Comparison of ENCODE assay signal across 9 cellular contexts in the genomic region with DNA sequence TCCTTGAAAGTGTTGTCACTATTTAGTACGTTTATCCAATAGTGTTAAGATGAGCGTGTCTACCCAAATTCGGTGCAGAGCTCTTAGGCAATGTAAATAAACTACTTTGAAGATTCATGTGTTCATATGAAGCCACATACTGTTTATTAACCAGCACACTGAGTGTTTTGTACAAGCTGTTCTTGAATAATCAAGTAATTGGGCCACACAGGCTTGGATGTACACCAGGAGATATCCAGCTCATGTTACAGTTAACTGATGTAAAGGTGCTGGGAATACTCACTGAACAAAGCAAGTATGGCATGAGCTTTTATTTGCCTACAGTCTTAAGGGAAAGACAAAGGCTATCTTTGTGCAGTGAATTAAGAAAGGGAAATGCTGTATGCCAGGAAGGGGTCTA. TPM values are rescaled to one million over a fixed set of nuclear protein-coding genes. Genes with fewer than 3 reads are reported as not detected.
A peak's percentile ranks its signal among the peaks of the same experiment; 100 is the strongest.
DNase-seq lines count a peak whose midpoint lies in the region; ATAC-seq, FAIRE-seq and TF ChIP-seq lines count a peak whose summit lies in the region.
"Had no signal": no experiment of that assay in that cellular context is flagged by ENCODE, and none has a peak within 500 bp of the region (broad histone marks: within the 10 kb centered on the region; RNA-seq: fewer than 3 reads in every experiment).

No MANE protein-coding gene starts in this region.

- no peaks in the 10 kb centered on the region for H3K9me3 Mint-ChIP-seq in stimulated activated naive CD8-positive, alpha-beta T cell treated with anti-CD3 and anti-CD28 coated beads, Interleukin-15, Interleukin-2, amounts not matched to agents 100 ng/mL and 50 ng/mL, for 24 hours
- no peaks in the 10 kb centered on the region for H3K9me3 Mint-ChIP-seq in activated naive CD8-positive, alpha-beta T cell treated with anti-CD3 and anti-CD28 coated beads, Interleukin-2, amount 10 ng/mL, durations not matched to agents 7 days and 5 days
- H3K9me3 Mint-ChIP-seq: central memory CD8-positive, alpha-beta T cell had no signal

- 2% methylated on average over 3 of the region's 3 CpGs for WGBS in HepG2 (ENCODE audit: low lambda C conversion rate)
- WGBS in transverse colon (ENCODE audit: low coverage in 1 of 2), 2 donors: 72 to 76% methylated on average over 3 of the region's 3 CpGs

- H3K9me3 ChIP-seq in HepG2 (ENCODE audit: low read length) (no peaks in the 10 kb centered on the region), transverse colon (no peaks in the 10 kb centered on the region)

- no peak overlapping the region for H3K4me3 Mint-ChIP-seq in stimulated activated naive CD8-positive, alpha-beta T cell treated with anti-CD3 and anti-CD28 coated beads, Interleukin-15, Interleukin-2, amounts not matched to agents 100 ng/mL and 50 ng/mL, for 24 hours
- peak overlapping the region; percentile 93 for H3K4me3 Mint-ChIP-seq in activated naive CD8-positive, alpha-beta T cell treated with anti-CD3 and anti-CD28 coated beads, Interleukin-2, amount 10 ng/mL, durations not matched to agents 7 days and 5 days
- H3K4me3 Mint-ChIP-seq: central memory CD8-positive, alpha-beta T cell had no signal

- BruUV-seq in HepG2 (replicated peaks; lab: Mats Ljungman, UMichigan): TSS peak; percentile 100

- peaks cover 43% of the 10 kb centered on the region for H3K4me1 ChIP-seq in HepG2 (ENCODE audit: insufficient read depth, low read length)
- peaks cover 9 to 33% (median 15%) of the 10 kb centered on the region in 4 donors for H3K4me1 ChIP-seq in transverse colon

- H3K27me3 Mint-ChIP-seq in stimulated activated naive CD8-positive, alpha-beta T cell treated with anti-CD3 and anti-CD28 coated beads, Interleukin-15, Interleukin-2, amounts not matched to agents 100 ng/mL and 50 ng/mL, for 24 hours: peaks cover 4% of the 10 kb centered on the region
- peaks cover 4% of the 10 kb centered on the region for H3K27me3 Mint-ChIP-seq in activated naive CD8-positive, alpha-beta T cell treated with anti-CD3 and anti-CD28 coated beads, Interleukin-2, amount 10 ng/mL, durations not matched to agents 7 days and 5 days
- H3K27me3 Mint-ChIP-seq: central memory CD8-positive, alpha-beta T cell had no signal

- DNase-seq in stimulated activated naive CD8-positive, alpha-beta T cell treated with anti-CD3 and anti-CD28 coated beads, Interleukin-15, Interleukin-2, amounts not matched to agents 100 U/mL and 50 U/mL, for 24 hours: no peak
- no peak for DNase-seq in activated naive CD8-positive, alpha-beta T cell treated with anti-CD3 and anti-CD28 coated beads, Interleukin-2, amount 10 ng/mL, durations not matched to agents 7 days and 5 days
- DNase-seq in HepG2 (ENCODE audit: low spot score) (peak; percentile 63), transverse colon (no peak), GM20000 (ENCODE audit: low spot score) (no peak), iPS-NIHi11 (ENCODE audit: low spot score) (no peak)

- intact Hi-C loops in HepG2 (cut with micrococcal nuclease; ENCODE audit: unreplicated experiment): no loop called here
- intact Hi-C loops in transverse colon (cut with DNase I; ENCODE audit: low total_unique reads): no loop called here

- H3K4me2 ChIP-seq in HepG2 (ENCODE audit: low read depth, low read length): peak overlapping the region; percentile 82

- TF ChIP-seq POLR2A in HepG2 (IDR thresholded peaks at IDR 0.05; ENCODE audit: insufficient read depth in 1 of 2, low read depth in 2 of 2, low read length in 2 of 2): no peak
- no peak for TF ChIP-seq POLR2A in transverse colon (IDR thresholded peaks at IDR 0.05)

- H3K4me3 ChIP-seq in HepG2 (replicated peaks in 1 of 3; ENCODE audit: insufficient read depth in 1 of 3, low read depth in 2 of 3, low read length in 3 of 3): peak overlapping the region; percentile 65 to 92 (median 83); a peak in 5 of 6 replicates
- peak overlapping the region in 3 of 4 donors; percentile 65 to 81 (median 67) for H3K4me3 ChIP-seq in transverse colon

- no peak for TF ChIP-seq RAD21 in HepG2 (CRISPR knock-in tag; IDR thresholded peaks at IDR 0.05)

- no peaks in the 10 kb centered on the region; a peak in 1 of 5 replicates for H3K27me3 ChIP-seq in HepG2 (ENCODE audit: control insufficient read depth in 1 of 2, insufficient read depth in 2 of 2, low read length in 2 of 2)
- H3K27me3 ChIP-seq in transverse colon: peaks cover 3% of the 10 kb centered on the region

- CTCF ChIA-PET in HepG2 (lab: Yijun Ruan, JAX; ENCODE audit: low intra/inter-chr PET ratio, low total read pairs): no interaction called here

- peaks cover 0 to 1% of the 10 kb centered on the region in 2 experiments; a peak in 1 of 5 replicates for H3K36me3 ChIP-seq in HepG2 (replicated peaks in 1 of 2; ENCODE audit: control insufficient read depth in 1 of 2, insufficient read depth in 2 of 2, low read length in 2 of 2)
- H3K36me3 ChIP-seq in transverse colon: no peaks in the 10 kb centered on the region

- TF ChIP-seq EP300 in HepG2 (IDR thresholded peaks at IDR 0.05; ENCODE audit: low read depth in 2 of 2, low read length in 2 of 2): no peak
- TF ChIP-seq EP300 in HepG2 (CRISPR knock-in tag; IDR thresholded peaks at IDR 0.05; ENCODE audit: borderline replicate concordance): no peak
- TF ChIP-seq EP300 in transverse colon (IDR thresholded peaks at IDR 0.05; ENCODE audit: low read depth): no peak

- peak overlapping the region; percentile 97 for H3K27ac Mint-ChIP-seq in stimulated activated naive CD8-positive, alpha-beta T cell treated with anti-CD3 and anti-CD28 coated beads, Interleukin-15, Interleukin-2, amounts not matched to agents 100 ng/mL and 50 ng/mL, for 24 hours
- peak overlapping the region; percentile 98 for H3K27ac Mint-ChIP-seq in activated naive CD8-positive, alpha-beta T cell treated with anti-CD3 and anti-CD28 coated beads, Interleukin-2, amount 10 ng/mL, durations not matched to agents 7 days and 5 days

- peak overlapping the region; percentile 91 for H3K9ac ChIP-seq in HepG2 (ENCODE audit: insufficient read depth, low read depth, low read length)

- H3K27ac ChIP-seq in HepG2 (ENCODE audit: extremely low read length, insufficient read depth, low read length) (peak overlapping the region; percentile 79), transverse colon (peak overlapping the region; percentile 90 to 95 (median 92))

- H2AFZ ChIP-seq in HepG2 (ENCODE audit: low read length): peak overlapping the region; percentile 97

- in situ Hi-C loops in HepG2 (cut with HindIII; ENCODE audit: extremely low pct_ligation_motif_present, low pct_unique_long_range_greater_than_20kb) (no loop called here), transverse colon (cut with MboI; ENCODE audit: low pct_ligation_motif_present in 1 of 4, low pct_unique_long_range_greater_than_20kb in 1 of 4, low sequenced_read_pairs in 3 of 4) (loop anchor here in 1 of 4 donors (25.0 kb wide), 1 partner anchor 1387 kb away; no protein-coding TSS in a partner anchor)

- peaks cover 5% of the 10 kb centered on the region for H4K20me1 ChIP-seq in HepG2 (ENCODE audit: insufficient read depth, low read length)

- TF ChIP-seq CTCF in HepG2 (CRISPR knock-in tag; IDR thresholded peaks at IDR 0.05) (no peak), transverse colon (IDR thresholded peaks at IDR 0.05) (no peak), GM20000 (IDR thresholded peaks at IDR 0.05; ENCODE audit: extremely low read depth, missing control alignments) (no peak)

- peaks cover 13% of the 10 kb centered on the region for H3K36me3 Mint-ChIP-seq in stimulated activated naive CD8-positive, alpha-beta T cell treated with anti-CD3 and anti-CD28 coated beads, Interleukin-15, Interleukin-2, amounts not matched to agents 100 ng/mL and 50 ng/mL, for 24 hours (ENCODE audit: low read depth)
- peaks cover 14% of the 10 kb centered on the region for H3K36me3 Mint-ChIP-seq in activated naive CD8-positive, alpha-beta T cell treated with anti-CD3 and anti-CD28 coated beads, Interleukin-2, amount 10 ng/mL, durations not matched to agents 7 days and 5 days

- peak; percentile 18 for FAIRE-seq in HepG2 (lab: Jason Lieb, UNC)

- H3K4me1 Mint-ChIP-seq in stimulated activated naive CD8-positive, alpha-beta T cell treated with anti-CD3 and anti-CD28 coated beads, Interleukin-15, Interleukin-2, amounts not matched to agents 100 ng/mL and 50 ng/mL, for 24 hours (ENCODE audit: low read depth): peaks cover 28% of the 10 kb centered on the region
- H3K4me1 Mint-ChIP-seq in activated naive CD8-positive, alpha-beta T cell treated with anti-CD3 and anti-CD28 coated beads, Interleukin-2, amount 10 ng/mL, durations not matched to agents 7 days and 5 days: peaks cover 21% of the 10 kb centered on the region

- H3K79me2 ChIP-seq in HepG2 (ENCODE audit: insufficient read depth, low read length): peaks cover 41% of the 10 kb centered on the region

- no peak for ATAC-seq in stimulated activated naive CD8-positive, alpha-beta T cell treated with anti-CD3 and anti-CD28 coated beads, Interleukin-15, Interleukin-2, amounts not matched to agents 100 U/mL and 50 U/mL, for 24 hours
- no peak for ATAC-seq in activated naive CD8-positive, alpha-beta T cell treated with anti-CD3 and anti-CD28 coated beads, Interleukin-2, amount 10 ng/mL, durations not matched to agents 7 days and 5 days (ENCODE audit: low read depth)
- ATAC-seq in HepG2 (peak; percentile 73), GM21786 (IDR thresholded peaks at IDR 0.05; ENCODE audit: unreplicated experiment) (no peak)

- POLR2A ChIA-PET in activated naive CD8-positive, alpha-beta T cell treated with anti-CD3 and anti-CD28 coated beads, Interleukin-2, amount 10 ng/mL, durations not matched to agents 7 days and 5 days (lab: Charles Lee): interaction anchor here (0.6 to 1.4 kb wide), 3 partner anchors 9 to 204 kb away, joined by 3 to 6 read pairs (median 4); a partner anchor contains a TSS
- POLR2A ChIA-PET in HepG2 (lab: Yijun Ruan, JAX): interaction anchor here (0.6 kb wide), 1 partner anchor 226 kb away, joined by 4 read pairs; no protein-coding TSS in a partner anchor

RNA-seq across cellular contexts. Expression of a gene that starts 0.6 kb away (rescaled TPM):
- total RNA-seq in activated naive CD8-positive, alpha-beta T cell treated with anti-CD3 and anti-CD28 coated beads, Interleukin-2, amount 10 ng/mL, durations not matched to agents 7 days and 5 days: 10 to 100 TPM; 74.0 to 80.0 TPM
- total RNA-seq in HepG2 (2016; rRNA removed; fragmentation: Illumina TruSeq; extraction: Trizol) (30.3 and 66.3 TPM in 2 replicates), transverse colon (100 to 1,000 TPM in 1 of 4 donors, 10 to 100 TPM in 3; 28.5 to 113 (median 50.0) TPM)
- 10.5 and 15.1 TPM in 2 replicates for total RNA-seq in HepG2 (2016; cell fraction: cytosol; rRNA removed; fragmentation: Illumina TruSeq; extraction: Trizol; ENCODE audit: low read depth)
- total RNA-seq in HepG2 (2016; cell fraction: insoluble cytoplasmic fraction; rRNA removed; fragmentation: Illumina TruSeq; extraction: Trizol): 29.5 and 75.0 TPM in 2 replicates
- total RNA-seq in HepG2 (2016; cell fraction: membrane; rRNA removed; fragmentation: Illumina TruSeq; extraction: Trizol): 11.3 and 16.5 TPM in 2 replicates
- total RNA-seq in HepG2 (2016; cell fraction: nucleus; rRNA removed; fragmentation: Illumina TruSeq; extraction: Trizol): 61.6 and 71.3 TPM in 2 replicates
- polyA plus RNA-seq in HepG2 (2011; rRNA removed): 30.4 and 44.2 TPM in 2 replicates
- 10.7 and 21.7 TPM in 2 replicates for polyA plus RNA-seq in HepG2 (2011; cell fraction: cytosol; rRNA removed)
- polyA plus RNA-seq in HepG2 (2011; cell fraction: nucleus; rRNA removed): 23.1 and 25.2 TPM in 2 replicates
- polyA plus RNA-seq in HepG2 (2012): 28.0 and 38.7 TPM in 2 replicates
- polyA plus RNA-seq in HepG2 (2016; cell fraction: cytosol; fragmentation: Illumina TruSeq; extraction: Trizol; ENCODE audit: low read depth): 1.7 and 2.1 TPM in 2 replicates
- polyA plus RNA-seq in HepG2 (2016; cell fraction: insoluble cytoplasmic fraction; fragmentation: Illumina TruSeq; extraction: Trizol; ENCODE audit: low read depth): 41.9 and 47.5 TPM in 2 replicates
- polyA plus RNA-seq in HepG2 (2016; cell fraction: membrane; fragmentation: Illumina TruSeq; extraction: Trizol; ENCODE audit: low read depth): 2.2 and 4.3 TPM in 2 replicates
- 73.4 and 76.9 TPM in 2 replicates for polyA plus RNA-seq in HepG2 (2016; cell fraction: nucleus; fragmentation: Illumina TruSeq; extraction: Trizol; ENCODE audit: insufficient read depth, low read depth)
- 5.2 and 20.7 TPM in 2 replicates for polyA minus RNA-seq in HepG2 (2011; rRNA and poly(A)+ RNA removed; ENCODE audit: low replicate concordance)
- polyA minus RNA-seq in HepG2 (2011; cell fraction: cytosol; rRNA and poly(A)+ RNA removed): 24.6 and 27.2 TPM in 2 replicates
- polyA minus RNA-seq in HepG2 (2011; cell fraction: nucleus; rRNA and poly(A)+ RNA removed): 100 and 108 TPM in 2 replicates
